12 cellular contexts compared by ENCODE assay signal in genomic region chr12:52146822-52147366, GRCh38. TPM values are rescaled to one million over a fixed set of nuclear protein-coding genes. Genes with fewer than 3 reads are reported as not detected.
DNase-seq lines count a peak whose midpoint lies in the region; ATAC-seq, FAIRE-seq and TF ChIP-seq lines count a peak whose summit lies in the region.
"Had no signal": no experiment of that assay in that cellular context is flagged by ENCODE, and none has a peak within 500 bp of the region (broad histone marks: within the 10 kb centered on the region; RNA-seq: fewer than 3 reads in every experiment).

No MANE protein-coding gene starts in this region.

- peak overlapping the region; percentile 9 for H2BK5ac ChIP-seq in mesenchymal stem cell (ENCODE audit: low read depth, low read length, poor library complexity, severe bottlenecking)

- no peaks in the 10 kb centered on the region for H3K9me3 Mint-ChIP-seq in T-helper 2 cell treated with Interferon-gamma antibody and Interleukin-4, amounts not matched to agents 5 μg/mL and 100 μg/mL, for 36 hours

- H3K14ac ChIP-seq in mesenchymal stem cell (ENCODE audit: low read length in 2 of 2) = peak overlapping the region in 1 of 2 experiments; percentile 29

- H3K9ac ChIP-seq in HUES64 (ENCODE audit: low read depth, low read length) = peak overlapping the region; percentile 23; the same call in 1 of the 2 replicates
- peak overlapping the region; percentile 87 for H3K9ac ChIP-seq in mesenchymal stem cell (ENCODE audit: low read length)

- WGBS in HUES64 = 90% methylated on average over 11 of the region's 11 CpGs
- WGBS in mesenchymal stem cell = 61% methylated on average over 11 of the region's 11 CpGs
- WGBS in testis, 2 donors = 84 to 88% methylated on average over 7 to 10 of the region's 11 CpGs

- H4K8ac ChIP-seq in mesenchymal stem cell (ENCODE audit: low read length) = peak overlapping the region; percentile 3

- H3K4me1 ChIP-seq in HUES64 (ENCODE audit: insufficient read depth, low read length) (peaks cover 11% of the 10 kb centered on the region), mesenchymal stem cell (ENCODE audit: control insufficient read depth, insufficient read depth, low read depth, low read length) (peaks cover 54% of the 10 kb centered on the region), testis (peaks cover 44% of the 10 kb centered on the region)

- no peak overlapping the region for H3K4me2 ChIP-seq in mesenchymal stem cell (ENCODE audit: low read length, poor library complexity, severe bottlenecking)

- H3K4ac ChIP-seq in mesenchymal stem cell (ENCODE audit: low read depth in 1 of 2, low read length in 2 of 2) = peak overlapping the region; percentile 61 to 94

- H3K4me3 ChIP-seq in HUES64 (ENCODE audit: low read length) (no peak overlapping the region), bronchial epithelial cell (ENCODE audit: low read depth, low read length) (peak overlapping the region; percentile 1), mesenchymal stem cell (ENCODE audit: insufficient read depth in 1 of 2, low read depth in 1 of 2, low read length in 2 of 2) (peak overlapping the region in 1 of 2 experiments; percentile 49), testis (no peak overlapping the region)
- H3K4me3 ChIP-seq: ovary had no signal

- intact Hi-C loops in testis (cut with DNase I; ENCODE audit: low total_unique reads) = no loop called here

- H3K4me1 Mint-ChIP-seq in T-helper 2 cell treated with Interferon-gamma antibody and Interleukin-4, amounts not matched to agents 5 μg/mL and 100 μg/mL, for 36 hours (ENCODE audit: low read depth) = peaks cover 5% of the 10 kb centered on the region

- H3K23ac ChIP-seq in mesenchymal stem cell (ENCODE audit: low read length in 2 of 2) = no peak overlapping the region

- no peak for TF ChIP-seq POLR2A in testis (IDR thresholded peaks at IDR 0.05)

- peak overlapping the region; percentile 60 to 90 for H3K18ac ChIP-seq in mesenchymal stem cell (ENCODE audit: low read depth in 1 of 2, low read length in 2 of 2)

- H3K27me3 Mint-ChIP-seq in T-helper 2 cell treated with Interferon-gamma antibody and Interleukin-4, amounts not matched to agents 5 μg/mL and 100 μg/mL, for 36 hours (ENCODE audit: low read depth) = peaks cover 5% of the 10 kb centered on the region

- ATAC-seq in GM18867 (IDR thresholded peaks at IDR 0.05; ENCODE audit: unreplicated experiment) = no peak

- peak overlapping the region; percentile 6 to 25 for H2BK12ac ChIP-seq in mesenchymal stem cell (ENCODE audit: low read length in 2 of 2)

- no peak overlapping the region for H3K4me3 Mint-ChIP-seq in T-helper 2 cell treated with Interferon-gamma antibody and Interleukin-4, amounts not matched to agents 5 μg/mL and 100 μg/mL, for 36 hours

- H2BK120ac ChIP-seq in mesenchymal stem cell (ENCODE audit: low read depth, low read length) = peak overlapping the region; percentile 66

- H3K36me3 ChIP-seq in HUES64 (ENCODE audit: insufficient read depth, low read length) = no peaks in the 10 kb centered on the region
- no peaks in the 10 kb centered on the region for H3K36me3 ChIP-seq in bronchial epithelial cell (ENCODE audit: control insufficient read depth, insufficient read depth, low read length)
- no peaks in the 10 kb centered on the region for H3K36me3 ChIP-seq in mesenchymal stem cell (ENCODE audit: control insufficient read depth in 1 of 2, insufficient read depth in 2 of 2, low read depth in 1 of 2, low read length in 2 of 2)
- H3K36me3 ChIP-seq in testis (ENCODE audit: low read depth, missing control alignments) = no peaks in the 10 kb centered on the region
- H3K36me3 ChIP-seq: ovary had no signal

- H3K27ac Mint-ChIP-seq in T-helper 2 cell treated with Interferon-gamma antibody and Interleukin-4, amounts not matched to agents 5 μg/mL and 100 μg/mL, for 36 hours = no peak overlapping the region

- H4K91ac ChIP-seq in mesenchymal stem cell (ENCODE audit: low read length) = peak overlapping the region; percentile 88

- no peak for TF ChIP-seq CTCF in bronchial epithelial cell (IDR thresholded peaks at IDR 0.05; ENCODE audit: insufficient read depth, low read length, severe bottlenecking)
- TF ChIP-seq CTCF in testis (IDR thresholded peaks at IDR 0.05) = no peak

- no peak overlapping the region for H2AFZ ChIP-seq in mesenchymal stem cell (ENCODE audit: low read depth, low read length)

- peak overlapping the region; percentile 10 for H2AK5ac ChIP-seq in mesenchymal stem cell (ENCODE audit: low read length, severe bottlenecking)

- H2BK15ac ChIP-seq in mesenchymal stem cell (ENCODE audit: low read depth, poor library complexity, severe bottlenecking) = peak overlapping the region; percentile 57

- H3K27ac ChIP-seq in HUES64 (ENCODE audit: low read depth, low read length) = no peak overlapping the region
- H3K27ac ChIP-seq in mesenchymal stem cell (ENCODE audit: low read length, poor library complexity, severe bottlenecking) = peak overlapping the region; percentile 53
- H3K27ac ChIP-seq in testis = peak overlapping the region; percentile 15 to 82

- no peak for DNase-seq in bronchial epithelial cell (ENCODE audit: low read depth)
- DNase-seq in mesenchymal stem cell = no peak
- no peak for DNase-seq in testis
- no peak for DNase-seq in NK-92 (lab: John Stamatoyannopoulos, UW; ENCODE audit: unreplicated experiment)
- DNase-seq in AG08396 (ENCODE audit: low spot score) = no peak
- no peak for DNase-seq in T-helper 2 cell treated with Interferon-gamma antibody and Interleukin-4, amounts not matched to agents 5 μg/mL and 100 μg/mL, for 36 hours (ENCODE audit: low spot score)
- DNase-seq: activated CD8-positive, alpha-beta memory T cell treated with anti-CD3 and anti-CD28 coated beads, Interleukin-2, amount 50 U/mL, for 48 hours; NCI-H1930; OCI-M1 had no signal

- no peaks in the 10 kb centered on the region for H3K36me3 Mint-ChIP-seq in T-helper 2 cell treated with Interferon-gamma antibody and Interleukin-4, amounts not matched to agents 5 μg/mL and 100 μg/mL, for 36 hours (ENCODE audit: low read depth)

- no peak for FAIRE-seq in bronchial epithelial cell (lab: Jason Lieb, UNC)

- H3K27me3 ChIP-seq in HUES64 (ENCODE audit: insufficient read depth, low read length) (no peaks in the 10 kb centered on the region), bronchial epithelial cell (ENCODE audit: control insufficient read depth, insufficient read depth, low read length) (no peaks in the 10 kb centered on the region), mesenchymal stem cell (ENCODE audit: control insufficient read depth in 1 of 2, insufficient read depth in 1 of 2, low read length in 2 of 2) (no peaks in the 10 kb centered on the region), testis (no peaks in the 10 kb centered on the region)
- H3K27me3 ChIP-seq: ovary had no signal

- no peaks in the 10 kb centered on the region for H3K79me1 ChIP-seq in mesenchymal stem cell (replicated peaks; ENCODE audit: low read length, poor library complexity, severe bottlenecking)

- H3K9me3 ChIP-seq in HUES64 (ENCODE audit: insufficient read depth, low read depth, low read length) (no peaks in the 10 kb centered on the region), mesenchymal stem cell (ENCODE audit: control insufficient read depth, low read length) (no peaks in the 10 kb centered on the region), testis (no peaks in the 10 kb centered on the region)
- H3K9me3 ChIP-seq: ovary had no signal

RNA-seq across cellular contexts. Expression of gene KRT80, which starts 44.9 kb away (rescaled TPM):
- not detected for polyA plus RNA-seq in HUES64 (2013, experiment 1 of 2)
- 0.13 TPM for polyA plus RNA-seq in HUES64 (2013, experiment 2 of 2)
- total RNA-seq in bronchial epithelial cell (14.7 and 66.4 TPM in 2 replicates), testis (under 1 TPM; 0.50 to 0.94 TPM)
- 0.72 TPM for polyA plus RNA-seq in mesenchymal stem cell (2013, experiment 1 of 2)
- 0.84 TPM for polyA plus RNA-seq in mesenchymal stem cell (2013, experiment 2 of 2)
- 1.0 TPM for polyA plus RNA-seq in testis (ENCODE audit: insufficient read depth, low read depth, low replicate concordance)
